16 cellular contexts compared by ENCODE assay signal in the genomic region with DNA sequence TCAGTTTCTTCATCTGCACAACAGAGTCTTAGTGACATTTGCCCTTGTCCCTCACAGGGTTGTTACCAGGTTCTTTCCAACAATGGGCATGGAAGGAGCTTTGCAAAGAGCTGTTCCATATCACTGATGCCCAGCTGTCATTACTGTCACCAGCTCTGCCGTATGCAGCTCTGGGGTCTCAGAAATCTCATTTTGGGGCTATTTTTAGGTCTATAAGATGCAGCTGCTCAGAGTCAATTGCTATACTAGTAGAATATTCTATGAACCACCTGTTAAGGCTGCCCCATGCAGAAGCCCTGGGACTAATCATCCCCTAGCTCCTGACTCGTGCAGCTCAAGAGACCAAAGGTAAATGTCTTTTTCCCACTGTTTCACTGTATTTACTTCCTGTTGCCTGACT.
"Had no signal": no experiment of that assay in that cellular context is flagged by ENCODE, and none has a peak within 500 bp of the region (broad histone marks: within the 10 kb centered on the region; RNA-seq: fewer than 3 reads in every experiment).

No MANE protein-coding gene starts in this region.

- ATAC-seq: left cardiac atrium; lower lobe of right lung; natural killer cell treated with Interleukin-12 subunit alpha and Interleukin-12 subunit beta and Interleukin-15 and Interleukin-18, amount 100 ng/mL, for 72 hours; pancreas; right cardiac atrium; stimulated activated naive B cell treated with anti-CD40 and anti-IgM and Interleukin-4, amounts not matched to agents 10 μg/mL and 1 μg/mL and 100 μg/mL, for 72 hours; stimulated activated naive CD8-positive, alpha-beta T cell treated with anti-CD3 and anti-CD28 coated beads, Interleukin-15, amount 100 ng/mL, for 72 hours; upper lobe of right lung had no signal

- FAIRE-seq: kidney, pancreas had no signal

- DNase-seq: esophagus squamous epithelium; foreskin fibroblast; kidney; left cardiac atrium; left ventricle myocardium inferior; lower lobe of right lung; occipital lobe; pancreas; right cardiac atrium; stimulated activated CD4-positive, alpha-beta T cell treated with anti-CD3 and anti-CD28 coated beads, Interleukin-2, amount 100 ng/mL, for 24 hours; stimulated activated CD4-positive, alpha-beta T cell treated with anti-CD3 and anti-CD28 coated beads, Interleukin-4, amount 100 ng/mL, for 4 hours; stimulated activated naive B cell treated with anti-CD40 and anti-IgM and Interleukin-4, amounts not matched to agents 10 μg/mL and 1 μg/mL and 100 μg/mL, for 72 hours; stimulated activated naive CD8-positive, alpha-beta T cell treated with anti-CD3 and anti-CD28 coated beads, Interleukin-15, amount 100 ng/mL, for 72 hours; testis; upper lobe of right lung had no signal
